ENCODE assay signal across 16 cellular contexts in genomic region chr20:62733250-62733842, GRCh38. TPM values are rescaled to one million over a fixed set of nuclear protein-coding genes. Genes with fewer than 3 reads are reported as not detected.
"Had no signal": no experiment of that assay in that cellular context is flagged by ENCODE, and none has a peak within 500 bp of the region (broad histone marks: within the 10 kb centered on the region; RNA-seq: fewer than 3 reads in every experiment).

No MANE protein-coding gene starts in this region.

- H3K9me3 ChIP-seq: testis had no signal

- H3K27ac ChIP-seq: brain microvascular endothelial cell, testis had no signal

- H3K27ac Mint-ChIP-seq: activated naive CD4-positive, alpha-beta T cell treated with anti-CD3 and anti-CD28 coated beads for 36 hours; endodermal cell; naive B cell; stimulated activated naive CD8-positive, alpha-beta T cell treated with anti-CD3 and anti-CD28 coated beads, Interleukin-15, amount 100 ng/mL, for 72 hours had no signal

- H3K4me1 ChIP-seq: testis had no signal

- H3K27me3 Mint-ChIP-seq: activated T-helper 17 cell treated with anti-CD3 and anti-CD28 coated beads, Interleukin-2, amount 50 U/mL, for 72 hours had no signal

- H3K4me1 Mint-ChIP-seq: endodermal cell had no signal

- H3K27me3 ChIP-seq: brain microvascular endothelial cell, testis had no signal

- H3K4me3 ChIP-seq: lung, testis had no signal

- ATAC-seq: stimulated activated naive CD8-positive, alpha-beta T cell treated with anti-CD3 and anti-CD28 coated beads, Interleukin-15, amount 100 ng/mL, for 72 hours had no signal

- H3K4me3 Mint-ChIP-seq: activated naive CD4-positive, alpha-beta T cell treated with anti-CD3 and anti-CD28 coated beads for 36 hours; activated T-helper 17 cell treated with anti-CD3 and anti-CD28 coated beads, Interleukin-2, amount 50 U/mL, for 72 hours; endodermal cell; naive B cell; stimulated activated naive CD8-positive, alpha-beta T cell treated with anti-CD3 and anti-CD28 coated beads, Interleukin-15, amount 100 ng/mL, for 72 hours had no signal

- DNase-seq: activated CD4-positive, CD25-positive, alpha-beta regulatory T cell treated with anti-CD3 and anti-CD28 coated beads, Interleukin-2, amount 50 U/mL, for 72 hours; amygdala; brain microvascular endothelial cell; endodermal cell; hippocampal formation; midbrain; naive B cell; stimulated activated CD4-positive, alpha-beta T cell treated with anti-CD3 and anti-CD28 coated beads, Interleukin-4, amount 100 ng/mL, for 1 hour; stimulated activated naive CD8-positive, alpha-beta T cell treated with anti-CD3 and anti-CD28 coated beads, Interleukin-15, amount 100 ng/mL, for 72 hours; T-helper 9 cell; testis had no signal

- H3K36me3 Mint-ChIP-seq: naive B cell had no signal

- H3K36me3 ChIP-seq: brain microvascular endothelial cell had no signal

RNA-seq across cellular contexts. Expression of gene NTSR1, which starts 24.7 kb away (rescaled TPM):
- total RNA-seq: activated naive CD4-positive, alpha-beta T cell treated with anti-CD3 and anti-CD28 coated beads for 36 hours; activated T-helper 17 cell treated with anti-CD3 and anti-CD28 coated beads, Interleukin-2, amount 50 U/mL, for 72 hours; chondrocyte; ureter had no signal
